15 cellular contexts compared by ENCODE assay signal in the genomic region with DNA sequence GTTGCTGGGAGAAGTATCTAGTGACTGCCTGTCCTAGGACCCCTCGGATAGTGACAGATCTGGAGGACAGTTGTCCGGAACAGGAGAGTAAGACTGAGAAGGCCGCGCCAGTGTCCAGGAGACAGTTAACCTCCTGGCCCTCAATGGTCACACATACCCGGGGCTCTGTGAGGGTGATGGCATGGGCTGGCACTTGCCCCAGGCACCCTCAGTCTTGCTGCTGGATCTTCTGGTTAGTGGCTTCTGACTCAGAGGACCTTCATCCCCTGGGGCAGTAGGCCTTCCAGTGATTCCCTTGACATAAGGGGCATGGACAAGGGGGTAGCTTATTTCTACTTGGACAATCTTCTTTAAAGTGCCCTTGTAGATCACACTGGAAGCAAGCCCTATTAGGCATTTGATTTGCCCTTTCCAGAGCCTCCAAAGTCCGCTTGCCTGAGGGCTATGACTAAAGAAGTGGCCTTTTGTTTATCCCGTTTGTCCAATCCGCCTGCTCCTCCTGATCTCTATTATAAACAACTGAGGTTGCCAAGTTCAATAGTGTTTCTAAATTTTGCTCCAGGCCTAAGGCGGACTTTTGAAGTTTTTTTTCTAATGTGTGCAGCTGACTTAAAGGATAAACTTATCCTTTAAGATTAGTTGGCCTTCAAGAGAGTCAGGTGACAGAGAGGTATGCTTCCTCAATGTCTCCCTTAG. TPM values are rescaled to one million over a fixed set of nuclear protein-coding genes. Genes with fewer than 3 reads are reported as not detected.
DNase-seq lines count a peak whose midpoint lies in the region; ATAC-seq and TF ChIP-seq lines count a peak whose summit lies in the region.
"Not testable (repeated sequence)": the region's sequence is repeated elsewhere in the genome, so short reads cannot be mapped to it uniquely, and the experiment has no call there.
"Had no signal": no experiment of that assay in that cellular context is flagged by ENCODE, and none has a peak within 500 bp of the region (broad histone marks: within the 10 kb centered on the region; RNA-seq: fewer than 3 reads in every experiment).

No MANE protein-coding gene starts in this region.

- H3K4me1 ChIP-seq in right lobe of liver = peaks cover 0 to 37% (median 6%) of the 10 kb centered on the region in 4 donors

- BruUV-seq in MCF 10A (replicated peaks; lab: Mats Ljungman, UMichigan) = not testable (repeated sequence)

- H3K27ac Mint-ChIP-seq in MCF 10A (ENCODE audit: low read depth, unreplicated experiment) = peak overlapping the region; percentile 63

- 42% methylated on average over 8 of the region's 9 CpGs for WGBS in right lobe of liver (ENCODE audit: insufficient coverage, low coverage, low lambda C conversion rate, missing lambda C conversion rate)

- H3K4me3 Mint-ChIP-seq in MCF 10A (ENCODE audit: unreplicated experiment) = not testable (repeated sequence)

- TF ChIP-seq POLR2A in right lobe of liver (IDR thresholded peaks at IDR 0.05) = not testable (repeated sequence)

- peaks cover 28% of the 10 kb centered on the region for H3K4me1 Mint-ChIP-seq in MCF 10A (ENCODE audit: insufficient read depth, unreplicated experiment)

- not testable (repeated sequence) for H3K9me3 Mint-ChIP-seq in MCF 10A (ENCODE audit: unreplicated experiment)

- not testable (repeated sequence) for H3K9me3 ChIP-seq in right lobe of liver

- H3K27me3 Mint-ChIP-seq in MCF 10A (ENCODE audit: insufficient read depth, unreplicated experiment) = not testable (repeated sequence)

- POLR2A ChIA-PET in MCF 10A (lab: Yijun Ruan, JAX) = interaction anchor here (0.6 to 4.3 kb wide), 9 partner anchors 9 to 729 kb away, joined by 3 to 35 read pairs (median 4); partner anchors contain the start of genes GSTA3 and GSTA4

- H3K27me3 ChIP-seq in right lobe of liver = not testable (repeated sequence)

- not testable (repeated sequence) for H3K4me3 ChIP-seq in fibroblast of mammary gland (ENCODE audit: control insufficient read depth, low read depth, low read length); right lobe of liver; skeletal muscle cell (ENCODE audit: low read depth, low read length)

- not testable (repeated sequence) for TF ChIP-seq CTCF in MCF 10A (IDR thresholded peaks at IDR 0.05; ENCODE audit: unreplicated experiment); fibroblast of mammary gland (conservative IDR thresholded peaks at IDR 0.05; ENCODE audit: control insufficient read depth, insufficient read depth, low read depth, low read length); right lobe of liver (IDR thresholded peaks at IDR 0.05)

- H3K36me3 ChIP-seq in right lobe of liver = not testable (repeated sequence)

- intact Hi-C loops in MCF 10A (cut with micrococcal nuclease) = loop anchor here (2.0 to 5.0 kb wide), 2 partner anchors 41 to 74 kb away; no protein-coding TSS in a partner anchor
- intact Hi-C loops in right lobe of liver (cut with DNase I) = not testable (repeated sequence)

- peak; percentile 97 to 100 (median 97) for ATAC-seq in right lobe of liver

- H3K27ac ChIP-seq in right lobe of liver = peak overlapping the region; percentile 44 to 95 (median 89)

- CTCF ChIA-PET in MCF 10A (lab: Yijun Ruan, JAX) = not testable (repeated sequence)

- not testable (repeated sequence) for H3K36me3 Mint-ChIP-seq in MCF 10A (ENCODE audit: insufficient read depth, unreplicated experiment)

- peak; percentile 38 for DNase-seq in AG08395 (ENCODE audit: low spot score)
- DNase-seq in ELR (ENCODE audit: low read depth) = peak; percentile 94
- DNase-seq in LoVo (ENCODE audit: low spot score) = peak; percentile 88
- DNase-seq in T1000 (lab: John Stamatoyannopoulos, UW) = peak; percentile 88
- peak; percentile 98 for DNase-seq in MCF 10A (ENCODE audit: unreplicated experiment)
- peak; percentile 51 for DNase-seq in fibroblast of mammary gland (ENCODE audit: low read depth)
- DNase-seq in right lobe of liver = peak; percentile 35 to 71 (median 65)
- peak; percentile 19 for DNase-seq in skeletal muscle cell (ENCODE audit: low read depth)

RNA-seq across cellular contexts. Expression of gene GSTA3, which starts 8.7 kb away (rescaled TPM):
- total RNA-seq in MCF 10A (2022) (not detected in 2 replicates), right lobe of liver (not detected)
- total RNA-seq: aorta, dermis blood vessel endothelial cell, epithelial cell of proximal tubule, H9, kidney, mesothelial cell of epicardium, transverse colon had no signal

Comparison
In these comparisons a context has a peak if more than half of its experiments do, and no peak if none do; other contexts are left out.
1. DNase-seq: peak in every context shown above with its lines; median percentile 98 in MCF 10A; 94 in ELR; 88 in LoVo; 88 in T1000; 65 in right lobe of liver; 51 in fibroblast of mammary gland; 38 in AG08395; 19 in skeletal muscle cell.